In the genomic region with DNA sequence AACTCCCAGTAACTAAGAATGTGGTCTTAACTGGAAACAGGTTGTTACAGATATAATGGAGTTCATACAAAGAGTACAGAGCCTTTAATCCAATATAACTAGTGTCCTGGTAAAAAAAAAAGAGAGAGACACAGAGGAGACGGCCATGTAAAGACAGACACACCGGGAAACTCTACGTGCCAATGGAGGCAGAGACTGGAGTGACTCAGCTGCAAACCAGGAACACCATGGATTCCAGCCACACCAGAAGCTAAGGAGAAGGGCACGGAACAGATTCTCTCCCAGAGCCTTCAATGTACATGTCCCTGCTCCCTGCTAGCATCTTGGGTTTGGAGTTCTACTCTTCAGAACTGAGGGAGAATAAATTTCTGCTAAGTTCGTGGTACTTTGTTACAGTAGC, we compare ENCODE assay signal across 10 cellular contexts. TPM values are rescaled to one million over a fixed set of nuclear protein-coding genes. Genes with fewer than 3 reads are reported as not detected.
DNase-seq lines count a peak whose midpoint lies in the region; ATAC-seq and TF ChIP-seq lines count a peak whose summit lies in the region.
"Had no signal": no experiment of that assay in that cellular context is flagged by ENCODE, and none has a peak within 500 bp of the region (broad histone marks: within the 10 kb centered on the region; RNA-seq: fewer than 3 reads in every experiment).

No MANE protein-coding gene starts in this region.

- peaks cover 11 to 26% of the 10 kb centered on the region in 2 donors for H3K4me1 ChIP-seq in thoracic aorta (ENCODE audit: control insufficient read depth in 1 of 2, low read depth in 2 of 2)

- intact Hi-C loops in natural killer cell (cut with micrococcal nuclease), result no loop called here
- intact Hi-C loops in activated CD4-positive, alpha-beta memory T cell treated with anti-CD3 and anti-CD28 coated beads for 36 hours (cut with micrococcal nuclease), result no loop called here

- ATAC-seq in natural killer cell (no peak), thoracic aorta (ENCODE audit: insufficient number of reproducible peaks, low FRiP score, low read depth) (no peak), GM18868 (IDR thresholded peaks at IDR 0.05; ENCODE audit: unreplicated experiment) (no peak)
- ATAC-seq in natural killer cell treated with Interleukin-12 subunit alpha and Interleukin-12 subunit beta and Interleukin-15 and Interleukin-18, amount 100 ng/mL, for 72 hours, result no peak

- no peaks in the 10 kb centered on the region for H3K36me3 ChIP-seq in thoracic aorta

- no peaks in the 10 kb centered on the region for H3K9me3 Mint-ChIP-seq in natural killer cell
- no peaks in the 10 kb centered on the region for H3K9me3 Mint-ChIP-seq in natural killer cell treated with Interleukin-12 subunit alpha and Interleukin-12 subunit beta and Interleukin-15 and Interleukin-18, amount 100 ng/mL, for 72 hours
- H3K9me3 Mint-ChIP-seq in activated CD4-positive, alpha-beta memory T cell treated with anti-CD3 and anti-CD28 coated beads for 36 hours, result no peaks in the 10 kb centered on the region

- H3K27me3 ChIP-seq in thoracic aorta (replicated peaks; ENCODE audit: insufficient read depth), result no peaks in the 10 kb centered on the region

- POLR2A ChIA-PET in activated CD4-positive, alpha-beta memory T cell treated with anti-CD3 and anti-CD28 coated beads for 36 hours (lab: Charles Lee), result no interaction called here

- H3K4me3 ChIP-seq in fibroblast of villous mesenchyme (ENCODE audit: low read depth, low read length), result no peak overlapping the region
- H3K4me3 ChIP-seq in thoracic aorta, result peak overlapping the region; percentile 91

- peak overlapping the region; percentile 99 for H3K4me3 Mint-ChIP-seq in natural killer cell
- no peak overlapping the region for H3K4me3 Mint-ChIP-seq in natural killer cell treated with Interleukin-12 subunit alpha and Interleukin-12 subunit beta and Interleukin-15 and Interleukin-18, amount 100 ng/mL, for 72 hours
- H3K4me3 Mint-ChIP-seq in activated CD4-positive, alpha-beta memory T cell treated with anti-CD3 and anti-CD28 coated beads for 36 hours, result peak overlapping the region; percentile 97

- TF ChIP-seq CTCF in natural killer cell (IDR thresholded peaks at IDR 0.05) (no peak), fibroblast of villous mesenchyme (IDR thresholded peaks at IDR 0.05; ENCODE audit: insufficient read depth, low read depth, low read length) (no peak), thoracic aorta (IDR thresholded peaks at IDR 0.05) (no peak)

- H3K27me3 Mint-ChIP-seq in natural killer cell (ENCODE audit: low read depth in 2 of 2), result no peaks in the 10 kb centered on the region
- no peaks in the 10 kb centered on the region for H3K27me3 Mint-ChIP-seq in natural killer cell treated with Interleukin-12 subunit alpha and Interleukin-12 subunit beta and Interleukin-15 and Interleukin-18, amount 100 ng/mL, for 72 hours
- no peaks in the 10 kb centered on the region for H3K27me3 Mint-ChIP-seq in activated CD4-positive, alpha-beta memory T cell treated with anti-CD3 and anti-CD28 coated beads for 36 hours

- CTCF ChIA-PET in activated CD4-positive, alpha-beta memory T cell treated with anti-CD3 and anti-CD28 coated beads for 36 hours (lab: Charles Lee), result no interaction called here

- H3K9me3 ChIP-seq in thoracic aorta, result no peaks in the 10 kb centered on the region

- H3K27ac Mint-ChIP-seq in natural killer cell, result peak overlapping the region; percentile 2 to 35
- H3K27ac Mint-ChIP-seq in natural killer cell treated with Interleukin-12 subunit alpha and Interleukin-12 subunit beta and Interleukin-15 and Interleukin-18, amount 100 ng/mL, for 72 hours, result peak overlapping the region in 1 of 2 donors; percentile 40
- no peak overlapping the region for H3K27ac Mint-ChIP-seq in activated CD4-positive, alpha-beta memory T cell treated with anti-CD3 and anti-CD28 coated beads for 36 hours

- DNase-seq in natural killer cell, result no peak
- no peak for DNase-seq in natural killer cell treated with Interleukin-12 subunit alpha and Interleukin-12 subunit beta and Interleukin-15 and Interleukin-18, amount 100 ng/mL, for 72 hours (ENCODE audit: low spot score)
- DNase-seq in activated CD4-positive, alpha-beta memory T cell treated with anti-CD3 and anti-CD28 coated beads for 36 hours, result no peak
- DNase-seq in fibroblast of villous mesenchyme (ENCODE audit: low read depth), result peak; percentile 46
- DNase-seq in thoracic aorta (ENCODE audit: low spot score), result no peak
- DNase-seq in SIG-M5 treated with dmso at 0.1 percent for 504 hours (lab: John Stamatoyannopoulos, UW; ENCODE audit: unreplicated experiment), result no peak
- DNase-seq in iPS-NIHi11 (ENCODE audit: low spot score), result no peak

- peaks cover 67 to 69% of the 10 kb centered on the region in 2 donors for H3K4me1 Mint-ChIP-seq in natural killer cell
- peaks cover 41 to 47% of the 10 kb centered on the region in 2 donors for H3K4me1 Mint-ChIP-seq in natural killer cell treated with Interleukin-12 subunit alpha and Interleukin-12 subunit beta and Interleukin-15 and Interleukin-18, amount 100 ng/mL, for 72 hours (ENCODE audit: low read depth in 2 of 2)
- H3K4me1 Mint-ChIP-seq in activated CD4-positive, alpha-beta memory T cell treated with anti-CD3 and anti-CD28 coated beads for 36 hours (ENCODE audit: low read depth), result peaks cover 48% of the 10 kb centered on the region

- H3K27ac ChIP-seq in thoracic aorta, result peak overlapping the region in 1 of 2 donors; percentile 37
- H3K27ac ChIP-seq: parathyroid adenoma had no signal

- H3K36me3 Mint-ChIP-seq in natural killer cell, result no peaks in the 10 kb centered on the region
- H3K36me3 Mint-ChIP-seq in natural killer cell treated with Interleukin-12 subunit alpha and Interleukin-12 subunit beta and Interleukin-15 and Interleukin-18, amount 100 ng/mL, for 72 hours, result peaks cover 15% of the 10 kb centered on the region
- peaks cover 53% of the 10 kb centered on the region for H3K36me3 Mint-ChIP-seq in activated CD4-positive, alpha-beta memory T cell treated with anti-CD3 and anti-CD28 coated beads for 36 hours

RNA-seq across cellular contexts. Expression of gene RNF168, which starts 4.5 kb away (rescaled TPM):
- total RNA-seq in natural killer cell (10 to 100 TPM; 34.5 to 45.0 (median 42.0) TPM), fibroblast of villous mesenchyme (17.1 and 22.5 TPM in 2 replicates), thoracic aorta (10 to 100 TPM; 24.0 to 30.8 TPM)
- total RNA-seq in natural killer cell treated with Interleukin-12 subunit alpha and Interleukin-12 subunit beta and Interleukin-15 and Interleukin-18, amount 100 ng/mL, for 72 hours, result 10 to 100 TPM; 22.2 to 29.9 TPM
- 10 to 100 TPM; 26.1 to 27.2 TPM for total RNA-seq in activated CD4-positive, alpha-beta memory T cell treated with anti-CD3 and anti-CD28 coated beads for 36 hours

RNA-seq across cellular contexts. Expression of gene SMCO1, which starts 16.1 kb away (rescaled TPM):
- total RNA-seq in natural killer cell (not detected), fibroblast of villous mesenchyme (under 0.01 TPM in 1 of 2 replicates, not detected in the other), thoracic aorta (not detected)
- not detected for total RNA-seq in natural killer cell treated with Interleukin-12 subunit alpha and Interleukin-12 subunit beta and Interleukin-15 and Interleukin-18, amount 100 ng/mL, for 72 hours
- not detected for total RNA-seq in activated CD4-positive, alpha-beta memory T cell treated with anti-CD3 and anti-CD28 coated beads for 36 hours
- total RNA-seq: frontal cortex had no signal
